27 cellular contexts compared by ENCODE assay signal in genomic region chr13:52933547-52934167, GRCh38.
"Had no signal": no experiment of that assay in that cellular context is flagged by ENCODE, and none has a peak within 500 bp of the region (broad histone marks: within the 10 kb centered on the region; RNA-seq: fewer than 3 reads in every experiment).

No MANE protein-coding gene starts in this region.

- H3K27me3 ChIP-seq: breast epithelium, colonic mucosa had no signal

- H3K27me3 Mint-ChIP-seq: activated naive CD8-positive, alpha-beta T cell treated with anti-CD3 and anti-CD28 coated beads, Interleukin-2, amount 10 ng/mL, durations not matched to agents 7 days and 5 days had no signal

- H3K9me3 ChIP-seq: adrenal gland, breast epithelium, colonic mucosa had no signal

- H3K36me3 Mint-ChIP-seq: activated naive CD8-positive, alpha-beta T cell treated with anti-CD3 and anti-CD28 coated beads, Interleukin-2, amount 10 ng/mL, durations not matched to agents 7 days and 5 days; T-cell had no signal

- H3K36me3 ChIP-seq: adrenal gland, breast epithelium, colonic mucosa had no signal

- H3K4me3 ChIP-seq: adrenal gland, breast epithelium, colonic mucosa, SK-N-MC had no signal

- DNase-seq: activated CD4-positive, CD25-positive, alpha-beta regulatory T cell; activated CD8-positive, alpha-beta memory T cell treated with anti-CD3 and anti-CD28 coated beads, Interleukin-2, amount 50 U/mL, for 4 hours; activated CD8-positive, alpha-beta T cell treated with anti-CD3 and anti-CD28 coated beads for 36 hours; activated naive CD4-positive, alpha-beta T cell treated with anti-CD3 and anti-CD28 coated beads, Interleukin-2, amount 50 U/mL, for 16 hours; activated naive CD8-positive, alpha-beta T cell treated with anti-CD3 and anti-CD28 coated beads, Interleukin-2, amount 10 ng/mL, durations not matched to agents 7 days and 5 days; activated T-cell treated with anti-CD3 and anti-CD28 coated beads, Interleukin-2, amount 50 U/mL, for 72 hours; adrenal gland; anterior cingulate cortex; caudate nucleus; colonic mucosa; MM.1S; NCI-H1105 treated with DMSO at 0.1 percent for 48 hours; NCI-H1436 treated with DMSO at 0.1 percent for 48 hours; NCI-H187; NCI-H2081; NCI-H2171; NCI-H345; NCI-H510A; NCI-H526 treated with DMSO at 0.1 percent for 48 hours; NCI-H82; RPMI8226; T-cell; T-helper 2 cell; T1000 had no signal

- H3K9me3 Mint-ChIP-seq: activated CD8-positive, alpha-beta T cell treated with anti-CD3 and anti-CD28 coated beads for 36 hours; activated naive CD8-positive, alpha-beta T cell treated with anti-CD3 and anti-CD28 coated beads, Interleukin-2, amount 10 ng/mL, durations not matched to agents 7 days and 5 days; activated T-helper 2 cell treated with anti-CD3 and anti-CD28 coated beads, Interferon-gamma antibody, Interleukin-2, Interleukin-4, amounts not matched to agents 10 μg/mL and 5 μg/mL and 100 μg/mL, durations not matched to agents 14 hours and 24 hours and 36 hours; T-cell had no signal

- H3K27ac Mint-ChIP-seq: activated CD8-positive, alpha-beta T cell treated with anti-CD3 and anti-CD28 coated beads for 36 hours; activated naive CD8-positive, alpha-beta T cell treated with anti-CD3 and anti-CD28 coated beads, Interleukin-2, amount 10 ng/mL, durations not matched to agents 7 days and 5 days; activated T-cell treated with anti-CD3 and anti-CD28 coated beads, Interleukin-2, amount 50 U/mL, for 72 hours; activated T-helper 2 cell treated with anti-CD3 and anti-CD28 coated beads, Interferon-gamma antibody, Interleukin-2, Interleukin-4, amounts not matched to agents 10 μg/mL and 5 μg/mL and 100 μg/mL, durations not matched to agents 14 hours and 24 hours and 36 hours; T-cell had no signal

- H3K4me1 ChIP-seq: adrenal gland, breast epithelium, colonic mucosa had no signal

- H3K4me3 Mint-ChIP-seq: activated CD8-positive, alpha-beta T cell treated with anti-CD3 and anti-CD28 coated beads for 36 hours; activated naive CD8-positive, alpha-beta T cell treated with anti-CD3 and anti-CD28 coated beads, Interleukin-2, amount 10 ng/mL, durations not matched to agents 7 days and 5 days; activated T-cell treated with anti-CD3 and anti-CD28 coated beads, Interleukin-2, amount 50 U/mL, for 72 hours; T-cell had no signal

- H3K27ac ChIP-seq: adrenal gland, breast epithelium, colonic mucosa, SK-N-MC had no signal

- H3K4me1 Mint-ChIP-seq: activated naive CD8-positive, alpha-beta T cell treated with anti-CD3 and anti-CD28 coated beads, Interleukin-2, amount 10 ng/mL, durations not matched to agents 7 days and 5 days; T-cell had no signal
